In the genomic region with DNA sequence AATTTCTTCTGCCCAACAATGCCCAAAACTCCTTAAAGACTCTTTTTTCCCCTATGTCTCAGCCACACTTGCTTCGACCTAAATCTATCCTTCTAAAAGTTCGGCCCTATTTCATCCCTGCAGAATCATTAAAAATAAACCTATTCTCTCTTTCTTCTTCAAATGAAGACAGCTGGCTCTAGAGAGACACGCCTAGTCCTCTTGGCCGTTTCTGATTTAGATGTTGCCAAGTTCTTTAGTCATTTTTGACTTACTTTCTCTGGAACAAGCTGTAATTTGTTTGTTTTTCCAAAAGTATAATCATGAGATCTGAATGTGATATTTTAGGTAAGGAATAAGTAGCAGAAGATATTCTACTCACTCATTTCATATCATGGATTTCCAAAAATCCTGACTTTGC, we compare ENCODE assay signal across 24 cellular contexts.
"Had no signal": no experiment of that assay in that cellular context is flagged by ENCODE, and none has a peak within 500 bp of the region (broad histone marks: within the 10 kb centered on the region; RNA-seq: fewer than 3 reads in every experiment).

No MANE protein-coding gene starts in this region.

- H3K36me3 ChIP-seq: esophagus muscularis mucosa, gastrocnemius medialis, sigmoid colon, transverse colon, upper lobe of right lung, uterus had no signal

- H3K4me1 ChIP-seq: esophagus muscularis mucosa, gastrocnemius medialis, parathyroid adenoma, sigmoid colon, transverse colon, upper lobe of right lung, uterus had no signal

- H3K4me3 Mint-ChIP-seq: dendritic cell treated with granulocyte-macrophage colony-stimulating factor and Interleukin-4, amounts not matched to agents 40 ng/mL and 50 ng/mL, for 4 days; mesothelial cell of epicardium; naive B cell; natural killer cell treated with Interleukin-12 subunit alpha and Interleukin-12 subunit beta and Interleukin-15 and Interleukin-18, amount 100 ng/mL, for 72 hours; neural crest cell; stimulated activated memory B cell treated with anti-CD40 and anti-IgM and Interleukin-4, amounts not matched to agents 10 μg/mL and 1 μg/mL and 100 μg/mL, for 72 hours had no signal

- H3K27me3 Mint-ChIP-seq: progenitor cell of endocrine pancreas had no signal

- H3K79me2 ChIP-seq: parathyroid adenoma had no signal

- H3K9me3 ChIP-seq: esophagus muscularis mucosa, gastrocnemius medialis, mucosa of descending colon, sigmoid colon, transverse colon, upper lobe of right lung, uterus had no signal

- H3K9me3 Mint-ChIP-seq: dendritic cell treated with granulocyte-macrophage colony-stimulating factor and Interleukin-4, amounts not matched to agents 40 ng/mL and 50 ng/mL, for 4 days; natural killer cell treated with Interleukin-12 subunit alpha and Interleukin-12 subunit beta and Interleukin-15 and Interleukin-18, amount 100 ng/mL, for 72 hours; neural crest cell; stimulated activated memory B cell treated with anti-CD40 and anti-IgM and Interleukin-4, amounts not matched to agents 10 μg/mL and 1 μg/mL and 100 μg/mL, for 72 hours had no signal

- H3K9ac ChIP-seq: parathyroid adenoma had no signal

- DNase-seq: effector memory CD4-positive, alpha-beta T cell; foreskin fibroblast; gastrocnemius medialis; head of caudate nucleus; kidney; mesenchymal stem cell; mucosa of descending colon; naive B cell; sigmoid colon; stimulated activated CD4-positive, alpha-beta T cell treated with anti-CD3 and anti-CD28 coated beads, Interleukin-4, amount 100 ng/mL, for 4 hours; stimulated activated naive CD8-positive, alpha-beta T cell treated with anti-CD3 and anti-CD28 coated beads, Interleukin-15, Interleukin-2, amounts not matched to agents 100 U/mL and 50 U/mL, for 24 hours; substantia nigra; transverse colon; upper lobe of right lung; uterus had no signal

- H3K27ac Mint-ChIP-seq: dendritic cell treated with granulocyte-macrophage colony-stimulating factor and Interleukin-4, amounts not matched to agents 40 ng/mL and 50 ng/mL, for 4 days; mesothelial cell of epicardium; naive B cell; natural killer cell treated with Interleukin-12 subunit alpha and Interleukin-12 subunit beta and Interleukin-15 and Interleukin-18, amount 100 ng/mL, for 72 hours; progenitor cell of endocrine pancreas; stimulated activated memory B cell treated with anti-CD40 and anti-IgM and Interleukin-4, amounts not matched to agents 10 μg/mL and 1 μg/mL and 100 μg/mL, for 72 hours had no signal

- H3K27ac ChIP-seq: esophagus muscularis mucosa, gastrocnemius medialis, parathyroid adenoma, sigmoid colon, transverse colon, upper lobe of right lung, uterus had no signal

- H3K36me3 Mint-ChIP-seq: naive B cell; natural killer cell treated with Interleukin-12 subunit alpha and Interleukin-12 subunit beta and Interleukin-15 and Interleukin-18, amount 100 ng/mL, for 72 hours; stimulated activated memory B cell treated with anti-CD40 and anti-IgM and Interleukin-4, amounts not matched to agents 10 μg/mL and 1 μg/mL and 100 μg/mL, for 72 hours had no signal

- H3K4me3 ChIP-seq: esophagus muscularis mucosa, gastrocnemius medialis, mucosa of descending colon, sigmoid colon, transverse colon, upper lobe of right lung, uterus had no signal

- H3K4me1 Mint-ChIP-seq: mesothelial cell of epicardium; naive B cell; neural crest cell; stimulated activated memory B cell treated with anti-CD40 and anti-IgM and Interleukin-4, amounts not matched to agents 10 μg/mL and 1 μg/mL and 100 μg/mL, for 72 hours had no signal

- H2AFZ ChIP-seq: parathyroid adenoma had no signal

- H3K27me3 ChIP-seq: esophagus muscularis mucosa, gastrocnemius medialis, sigmoid colon, uterus had no signal

- ATAC-seq: gastrocnemius medialis; left lobe of liver; mucosa of descending colon; natural killer cell treated with Interleukin-12 subunit alpha and Interleukin-12 subunit beta and Interleukin-15 and Interleukin-18, amount 100 ng/mL, for 72 hours; stimulated activated memory B cell treated with anti-CD40 and anti-IgM and Interleukin-4, amounts not matched to agents 10 μg/mL and 1 μg/mL and 100 μg/mL, for 72 hours; stimulated activated naive CD8-positive, alpha-beta T cell treated with anti-CD3 and anti-CD28 coated beads, Interleukin-15, Interleukin-2, amounts not matched to agents 100 U/mL and 50 U/mL, for 24 hours; upper lobe of right lung had no signal
